Comparison of ENCODE assay signal across 8 cellular contexts in genomic region chr1:4652631-4653327, GRCh38. TPM values are rescaled to one million over a fixed set of nuclear protein-coding genes. Genes with fewer than 3 reads are reported as not detected.
DNase-seq lines count a peak whose midpoint lies in the region; ATAC-seq and TF ChIP-seq lines count a peak whose summit lies in the region.

No MANE protein-coding gene starts in this region.

- no peaks in the 10 kb centered on the region for H3K4me1 ChIP-seq in adrenal gland (replicated peaks in 1 of 2)

- intact Hi-C loops in adrenal gland (cut with DNase I), result loop anchor here in 1 of 2 donors (10.0 kb wide), 1 partner anchor 472 kb away; no protein-coding TSS in a partner anchor

- DNase-seq in D341Med (ENCODE audit: low spot score), result peak; percentile 86
- peak; percentile 26 for DNase-seq in T follicular helper cell (ENCODE audit: low read depth)
- DNase-seq in adrenal gland, result peak; percentile 26 to 62 (median 51)
- DNase-seq in hypothalamus (lab: John Stamatoyannopoulos, UW), result peak in 42 of 51 donors; percentile 7 to 78 (median 42)
- peak; percentile 24 to 51 (median 46) for DNase-seq in stimulated activated CD4-positive, alpha-beta T cell treated with anti-CD3 and anti-CD28 coated beads, Interleukin-12 subunit alpha, Interleukin-12 subunit beta, amount 100 ng/mL, for 48 hours (ENCODE audit: low read depth in 2 of 3, low spot score in 1 of 3)
- no peak for DNase-seq in DMS153 treated with DMSO at 0.1 percent for 48 hours (lab: John Stamatoyannopoulos, UW; ENCODE audit: unreplicated experiment)
- no peak for DNase-seq in NCI-H2196 treated with DMSO at 0.1 percent for 48 hours (lab: John Stamatoyannopoulos, UW; ENCODE audit: unreplicated experiment)

- H3K27me3 ChIP-seq in adrenal gland, result peaks cover 26% of the 10 kb centered on the region

- H3K36me3 ChIP-seq in adrenal gland (replicated peaks in 1 of 2), result no peaks in the 10 kb centered on the region

- H3K9me3 ChIP-seq in adrenal gland (replicated peaks in 1 of 3), result no peaks in the 10 kb centered on the region

- peak; percentile 49 for ATAC-seq in HG02885 (IDR thresholded peaks at IDR 0.05; ENCODE audit: poor library complexity, unreplicated experiment)

- peak; percentile 59 to 96 (median 77) for TF ChIP-seq CTCF in adrenal gland (IDR thresholded peaks at IDR 0.05)

- H3K4me3 ChIP-seq in adrenal gland, result no peak overlapping the region

- no peak for TF ChIP-seq POLR2A in adrenal gland (IDR thresholded peaks at IDR 0.05)

- WGBS in adrenal gland, 4 donors, result 18 to 37% (median 21%) methylated on average over 9 to 31 of the region's 31 CpGs

- no peak overlapping the region for H3K27ac ChIP-seq in adrenal gland

RNA-seq across cellular contexts. Expression of gene AJAP1, which starts 1.6 kb away (rescaled TPM):
- 1 to 10 TPM in 2 of 8 donors, under 1 TPM in 6; 0.32 to 2.2 (median 0.50) TPM for total RNA-seq in adrenal gland
- polyA plus RNA-seq in adrenal gland, result under 1 TPM; 0.07 to 0.32 (median 0.20) TPM

Comparison
In these comparisons a context has a peak if more than half of its experiments do, and no peak if none do; other contexts are left out.
1. DNase-seq: peak in D341Med (single experiment), T follicular helper cell (single experiment), adrenal gland (7 of 7), hypothalamus (42 of 51) and stimulated activated CD4-positive, alpha-beta T cell treated with anti-CD3 and anti-CD28 coated beads, Interleukin-12 subunit alpha, Interleukin-12 subunit beta, amount 100 ng/mL, for 48 hours (3 of 3); none in DMS153 treated with DMSO at 0.1 percent for 48 hours (single experiment) and NCI-H2196 treated with DMSO at 0.1 percent for 48 hours (single experiment).